8 cellular contexts compared by ENCODE assay signal in the genomic region with DNA sequence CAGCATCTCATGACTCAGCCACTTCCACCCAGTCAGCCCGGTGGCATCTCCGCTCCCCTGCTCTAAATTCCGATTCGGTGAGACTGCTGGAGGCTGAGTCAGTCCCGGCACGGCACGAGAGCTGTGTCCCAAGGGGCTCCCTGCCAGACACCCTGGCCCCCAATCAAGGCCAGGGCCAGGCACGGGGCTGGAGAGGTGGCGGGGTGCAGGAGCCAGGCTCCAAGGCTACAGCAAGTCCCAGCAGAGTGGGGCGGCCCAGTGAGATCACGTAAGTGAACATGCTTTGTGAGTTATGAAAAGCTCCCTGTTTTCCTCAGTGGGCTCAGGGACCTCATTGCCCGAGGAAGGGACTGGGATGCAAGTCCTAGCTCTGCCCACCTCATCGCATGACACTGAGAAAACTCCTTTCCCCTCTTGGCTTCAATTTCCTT. TPM values are rescaled to one million over a fixed set of nuclear protein-coding genes. Genes with fewer than 3 reads are reported as not detected.
DNase-seq lines count a peak whose midpoint lies in the region; ATAC-seq, FAIRE-seq and TF ChIP-seq lines count a peak whose summit lies in the region.

No MANE protein-coding gene starts in this region.

- H3K36me3 ChIP-seq in body of pancreas (replicated peaks in 1 of 2; ENCODE audit: insufficient read depth in 1 of 2, low read depth in 2 of 2) = no peaks in the 10 kb centered on the region
- H3K36me3 ChIP-seq in thoracic aorta = no peaks in the 10 kb centered on the region

- H3K4me1 ChIP-seq in body of pancreas = peaks cover 46% of the 10 kb centered on the region
- peaks cover 47 to 64% of the 10 kb centered on the region in 2 donors for H3K4me1 ChIP-seq in thoracic aorta (ENCODE audit: control insufficient read depth in 1 of 2, low read depth in 2 of 2)

- no peaks in the 10 kb centered on the region for H3K27me3 ChIP-seq in body of pancreas
- H3K27me3 ChIP-seq in thoracic aorta (replicated peaks; ENCODE audit: insufficient read depth) = no peaks in the 10 kb centered on the region

- intact Hi-C loops in body of pancreas (cut with DNase I) = no loop called here

- peak in 2 of 3 donors; percentile 12 to 23 for TF ChIP-seq POLR2A in body of pancreas (IDR thresholded peaks at IDR 0.05)
- no peak for TF ChIP-seq POLR2A in GM12892 (IDR thresholded peaks at IDR 0.05; ENCODE audit: low read depth, low read length)

- H3K9me3 ChIP-seq in body of pancreas (no peaks in the 10 kb centered on the region), thoracic aorta (no peaks in the 10 kb centered on the region)

- ATAC-seq in body of pancreas (peak; percentile 11), thoracic aorta (ENCODE audit: insufficient number of reproducible peaks, low FRiP score, low read depth) (peak; percentile 63), HG03565 (IDR thresholded peaks at IDR 0.05; ENCODE audit: unreplicated experiment) (no peak)

- H3K4me3 ChIP-seq in body of pancreas (no peak overlapping the region), thoracic aorta (peak overlapping the region; percentile 100)

- TF ChIP-seq CTCF in body of pancreas (IDR thresholded peaks at IDR 0.05) = no peak
- TF ChIP-seq CTCF in thoracic aorta (IDR thresholded peaks at IDR 0.05) = no peak

- H3K27ac ChIP-seq in body of pancreas (peak overlapping the region; percentile 25 to 62 (median 48)), thoracic aorta (peak overlapping the region; percentile 91 to 96)

- 18 to 37% methylated on average over 2 to 13 of the region's 13 CpGs for WGBS in body of pancreas, 2 donors

- DNase-seq in HS-27A (ENCODE audit: low read depth) (peak; percentile 99), body of pancreas (peak; percentile 57 to 75 (median 65)), islet precursor cell (peak; percentile 98), thoracic aorta (ENCODE audit: low spot score) (peak; percentile 87), retina (no peak), GM12892 (ENCODE audit: insufficient read length) (no peak)
- no peak for DNase-seq in activated effector memory CD4-positive, alpha-beta T cell treated with anti-CD3 and anti-CD28 coated beads, Interleukin-2, amount 50 U/mL, for 16 hours

- FAIRE-seq in GM12892 (lab: Jason Lieb, UNC) = no peak

RNA-seq across cellular contexts. Expression of gene C11orf68, which starts 3.0 kb away (rescaled TPM):
- 10 to 100 TPM; 10.4 to 17.8 TPM for total RNA-seq in body of pancreas
- total RNA-seq in thoracic aorta = 10 to 100 TPM; 16.3 to 27.9 TPM
- 14.8 TPM for polyA plus RNA-seq in GM12892 (2012; ENCODE audit: missing spikeins)

RNA-seq across cellular contexts. Expression of gene DRAP1, which starts 3.4 kb away (rescaled TPM):
- total RNA-seq in body of pancreas = 10 to 100 TPM; 29.6 to 91.6 TPM
- 10 to 100 TPM; 82.5 to 91.2 TPM for total RNA-seq in thoracic aorta
- 75.9 TPM for polyA plus RNA-seq in GM12892 (2012; ENCODE audit: missing spikeins)

RNA-seq across cellular contexts. Expression of gene FOSL1, which starts 15.6 kb away (rescaled TPM):
- total RNA-seq in body of pancreas = 10 to 100 TPM in 1 of 2 donors, under 1 TPM in 1; 0.52 to 17.8 TPM
- 100 to 1,000 TPM in 1 of 2 donors, 10 to 100 TPM in 1; 25.6 to 143 TPM for total RNA-seq in thoracic aorta
- 1.0 TPM for polyA plus RNA-seq in GM12892 (2012; ENCODE audit: missing spikeins)

RNA-seq across cellular contexts. Expression of gene CCDC85B, which starts 25.4 kb away (rescaled TPM):
- total RNA-seq in body of pancreas (10 to 100 TPM; 49.8 to 54.5 TPM), thoracic aorta (100 to 1,000 TPM in 1 of 2 donors, 10 to 100 TPM in 1; 75.8 to 100 TPM)
- polyA plus RNA-seq in GM12892 (2012; ENCODE audit: missing spikeins) = 1.8 TPM

RNA-seq across cellular contexts. Expression of gene FIBP, which starts 27.6 kb away (rescaled TPM):
- 10 to 100 TPM; 40.2 to 49.5 TPM for total RNA-seq in body of pancreas
- 100 to 1,000 TPM in 1 of 2 donors, 10 to 100 TPM in 1; 50.4 to 111 TPM for total RNA-seq in thoracic aorta
- 66.8 TPM for polyA plus RNA-seq in GM12892 (2012; ENCODE audit: missing spikeins)

Comparison
In these comparisons a context has a peak if more than half of its experiments do, and no peak if none do; other contexts are left out.
1. DNase-seq: peak in HS-27A (single experiment), body of pancreas (4 of 4), islet precursor cell (single experiment) and thoracic aorta (single experiment); none in activated effector memory CD4-positive, alpha-beta T cell treated with anti-CD3 and anti-CD28 coated beads, Interleukin-2, amount 50 U/mL, for 16 hours (single experiment), retina (single experiment) and GM12892 (single experiment).